In genomic region chr11:48051217-48051848, GRCh38 we compare ENCODE assay signal across 15 cellular contexts.
DNase-seq lines count a peak whose midpoint lies in the region; ATAC-seq and TF ChIP-seq lines count a peak whose summit lies in the region.
"Had no signal": no experiment of that assay in that cellular context is flagged by ENCODE, and none has a peak within 500 bp of the region (broad histone marks: within the 10 kb centered on the region; RNA-seq: fewer than 3 reads in every experiment).

No MANE protein-coding gene starts in this region.

- H3K79me2 ChIP-seq in OCI-LY1 (ENCODE audit: insufficient read depth, low read length) = peaks cover 76% of the 10 kb centered on the region

- H3K27ac Mint-ChIP-seq in T-helper 1 cell treated with Interleukin-12 subunit alpha and Interleukin-12 subunit beta and Interleukin-4 antibody, amounts not matched to agents 30 μg/mL and 1 μg/mL, for 36 hours = peak overlapping the region; percentile 72
- H3K27ac Mint-ChIP-seq in effector memory CD8-positive, alpha-beta T cell = peak overlapping the region; percentile 33 to 91

- H3K4me1 Mint-ChIP-seq in T-helper 1 cell treated with Interleukin-12 subunit alpha and Interleukin-12 subunit beta and Interleukin-4 antibody, amounts not matched to agents 30 μg/mL and 1 μg/mL, for 36 hours (ENCODE audit: low read depth) = peaks cover 60% of the 10 kb centered on the region
- peaks cover 57 to 68% of the 10 kb centered on the region in 2 donors for H3K4me1 Mint-ChIP-seq in effector memory CD8-positive, alpha-beta T cell (ENCODE audit: low read depth in 2 of 2)

- H3K9me3 ChIP-seq in OCI-LY1 (ENCODE audit: low read length) = no peaks in the 10 kb centered on the region
- no peaks in the 10 kb centered on the region for H3K9me3 ChIP-seq in spleen
- H3K9me3 ChIP-seq: sigmoid colon had no signal

- peak overlapping the region; percentile 21 for H3K4me3 Mint-ChIP-seq in T-helper 1 cell treated with Interleukin-12 subunit alpha and Interleukin-12 subunit beta and Interleukin-4 antibody, amounts not matched to agents 30 μg/mL and 1 μg/mL, for 36 hours
- peak overlapping the region; percentile 8 to 41 for H3K4me3 Mint-ChIP-seq in effector memory CD8-positive, alpha-beta T cell
- H3K4me3 Mint-ChIP-seq: activated naive CD8-positive, alpha-beta T cell; H9 had no signal

- H3K27ac ChIP-seq in OCI-LY1 (ENCODE audit: low read depth, low read length, poor library complexity, severe bottlenecking) (peak overlapping the region; percentile 95), spleen (peak overlapping the region in 7 of 8 donors; percentile 48 to 80 (median 70))

- 48 to 67% (median 65%) methylated on average over 7 of the region's 7 CpGs for WGBS in spleen, 5 donors

- no peak for TF ChIP-seq POLR2A in spleen (IDR thresholded peaks at IDR 0.05)

- no peaks in the 10 kb centered on the region for H3K27me3 Mint-ChIP-seq in T-helper 1 cell treated with Interleukin-12 subunit alpha and Interleukin-12 subunit beta and Interleukin-4 antibody, amounts not matched to agents 30 μg/mL and 1 μg/mL, for 36 hours (ENCODE audit: low read depth)
- no peaks in the 10 kb centered on the region for H3K27me3 Mint-ChIP-seq in effector memory CD8-positive, alpha-beta T cell
- H3K27me3 Mint-ChIP-seq: activated naive CD8-positive, alpha-beta T cell had no signal

- no peaks in the 10 kb centered on the region for H3K9me2 ChIP-seq in OCI-LY1 (ENCODE audit: low read depth, low read length)

- H3K4me1 ChIP-seq in OCI-LY1 (ENCODE audit: insufficient read depth, low read length, severe bottlenecking) = peaks cover 93% of the 10 kb centered on the region
- peaks cover 41 to 95% (median 79%) of the 10 kb centered on the region in 6 donors for H3K4me1 ChIP-seq in spleen

- ATAC-seq in effector memory CD8-positive, alpha-beta T cell (replicated peaks) = no peak
- no peak for ATAC-seq in GM21619 (IDR thresholded peaks at IDR 0.05; ENCODE audit: unreplicated experiment)
- no peak for ATAC-seq in GM18907 (IDR thresholded peaks at IDR 0.05; ENCODE audit: unreplicated experiment)

- H3K9me3 Mint-ChIP-seq in T-helper 1 cell treated with Interleukin-12 subunit alpha and Interleukin-12 subunit beta and Interleukin-4 antibody, amounts not matched to agents 30 μg/mL and 1 μg/mL, for 36 hours = no peaks in the 10 kb centered on the region
- no peaks in the 10 kb centered on the region for H3K9me3 Mint-ChIP-seq in effector memory CD8-positive, alpha-beta T cell
- H3K9me3 Mint-ChIP-seq: H9 had no signal

- no peak for TF ChIP-seq CTCF in OCI-LY1 (IDR thresholded peaks at IDR 0.05; ENCODE audit: low read length)
- TF ChIP-seq CTCF in spleen (IDR thresholded peaks at IDR 0.05 in 8 of 11, conservative IDR thresholded peaks at IDR 0.05 in 3 of 11) = no peak

- H3F3A ChIP-seq in OCI-LY1 (ENCODE audit: insufficient read depth, low read length) = no peaks in the 10 kb centered on the region

- no peak overlapping the region for H2AFZ ChIP-seq in OCI-LY1 (ENCODE audit: low read length)

- H3K4me2 ChIP-seq in OCI-LY1 (ENCODE audit: low read length) = peak overlapping the region; percentile 20; the same call in 1 of the 2 replicates

- peaks cover 30% of the 10 kb centered on the region for H3K36me3 Mint-ChIP-seq in T-helper 1 cell treated with Interleukin-12 subunit alpha and Interleukin-12 subunit beta and Interleukin-4 antibody, amounts not matched to agents 30 μg/mL and 1 μg/mL, for 36 hours (ENCODE audit: low read depth)
- peaks cover 6% of the 10 kb centered on the region for H3K36me3 Mint-ChIP-seq in effector memory CD8-positive, alpha-beta T cell (ENCODE audit: insufficient read depth)

- H3K36me3 ChIP-seq in OCI-LY1 (ENCODE audit: insufficient read depth, low read length) (peaks cover 23% of the 10 kb centered on the region; the same call in 1 of the 2 replicates), spleen (peaks cover 0 to 11% (median 2%) of the 10 kb centered on the region in 6 donors)
- H3K36me3 ChIP-seq: sigmoid colon had no signal

- DNase-seq in T-helper 1 cell = no peak
- DNase-seq in effector memory CD8-positive, alpha-beta T cell = no peak
- DNase-seq in spleen = no peak
- no peak for DNase-seq in NCI-H1092 (lab: John Stamatoyannopoulos, UW)
- DNase-seq: activated CD4-positive, alpha-beta T cell treated with anti-CD3 and anti-CD28 coated beads, Interleukin-2, amount 50 U/mL, for 4 hours; cortex of kidney; H9; NCI-H524 treated with DMSO at 0.1 percent for 48 hours; SHP77 treated with DMSO at 0.1 percent for 48 hours; sigmoid colon had no signal

- H3K27me3 ChIP-seq in OCI-LY1 (ENCODE audit: insufficient read depth, low read length) (no peaks in the 10 kb centered on the region), spleen (replicated peaks in 1 of 7) (no peaks in the 10 kb centered on the region)
- H3K27me3 ChIP-seq: sigmoid colon had no signal

- intact Hi-C loops in spleen (cut with DNase I; ENCODE audit: low total_unique reads) = no loop called here

- no peaks in the 10 kb centered on the region for H4K20me1 ChIP-seq in OCI-LY1 (ENCODE audit: insufficient read depth, low read length)

- no peak overlapping the region for H3K4me3 ChIP-seq in OCI-LY1 (ENCODE audit: low read depth, low read length, poor library complexity, severe bottlenecking)
- no peak overlapping the region for H3K4me3 ChIP-seq in spleen
- H3K4me3 ChIP-seq: sigmoid colon had no signal

- peak overlapping the region; percentile 14; the same call in 1 of the 2 replicates for H3K9ac ChIP-seq in OCI-LY1 (ENCODE audit: low read length)
